Comparison of ENCODE assay signal across 21 cellular contexts in the genomic region with DNA sequence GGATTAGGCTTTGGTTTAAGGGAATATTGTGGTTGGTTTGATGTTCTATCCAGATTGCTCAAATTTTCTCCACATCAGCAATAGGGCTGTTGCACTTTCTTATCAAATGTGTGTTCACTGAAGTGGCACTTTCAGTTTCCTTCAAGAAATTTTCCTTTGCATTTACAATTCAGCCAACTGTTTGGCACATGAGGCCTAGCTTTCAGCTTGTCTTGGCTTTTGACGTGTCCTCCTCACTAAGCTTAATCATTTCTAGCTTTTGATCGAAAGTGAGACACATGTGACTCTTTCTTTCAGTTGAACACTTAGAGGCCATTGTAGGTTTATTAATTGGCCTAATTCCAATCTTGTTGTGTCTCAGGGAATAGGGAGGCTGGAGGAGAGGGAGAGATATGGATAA.
DNase-seq lines count a peak whose midpoint lies in the region; ATAC-seq, FAIRE-seq and TF ChIP-seq lines count a peak whose summit lies in the region.
"Had no signal": no experiment of that assay in that cellular context is flagged by ENCODE, and none has a peak within 500 bp of the region (broad histone marks: within the 10 kb centered on the region; RNA-seq: fewer than 3 reads in every experiment).

No MANE protein-coding gene starts in this region.

- no peak for TF ChIP-seq POLR2A in A549 (IDR thresholded peaks at IDR 0.05; ENCODE audit: low read length)

- FAIRE-seq in A549 (lab: Jason Lieb, UNC): peak; percentile 23

- H3K27ac ChIP-seq in A549: no peak overlapping the region
- H3K27ac ChIP-seq: 22Rv1, HL-60, SK-N-MC, tibial nerve had no signal

- WGBS in A549 (ENCODE audit: missing lambda C conversion rate): 86% methylated on average over 2 of the region's 2 CpGs

- no peak for TF ChIP-seq EP300 in A549 (IDR thresholded peaks at IDR 0.05)

- no peak for DNase-seq in A549 (ENCODE audit: low read depth in 1 of 2, low spot score in 1 of 2)
- DNase-seq in activated CD8-positive, alpha-beta memory T cell treated with anti-CD3 and anti-CD28 coated beads, Interleukin-2, amount 50 U/mL, for 48 hours: no peak
- no peak for DNase-seq in NOMO-1 treated with dmso at 0.1 percent for 144 hours (lab: John Stamatoyannopoulos, UW; ENCODE audit: unreplicated experiment)
- DNase-seq in activated CD4-positive, alpha-beta T cell treated with anti-CD3 and anti-CD28 coated beads, Interleukin-2, amount 50 U/mL, for 1 hour: no peak
- DNase-seq: activated T-cell treated with anti-CD3 and anti-CD28 coated beads, Interleukin-2, amount 50 U/mL, for 24 hours; DMS153; erythroblast; glutamatergic neuron; mammary epithelial cell; naive thymus-derived CD8-positive, alpha-beta T cell; NCI-H524 treated with DMSO at 0.1 percent for 48 hours had no signal

- H3K4me1 ChIP-seq in A549: peaks cover 21% of the 10 kb centered on the region
- H3K4me1 ChIP-seq: tibial nerve had no signal

- H3K4me3 ChIP-seq in A549: no peak overlapping the region
- H3K4me3 ChIP-seq: BLaER1 treated with 17β-estradiol and CSF1 and Interleukin-3, amounts not matched to agents 10 nM and 100 nM; SK-N-MC; smooth muscle cell; tibial nerve had no signal

- ATAC-seq in A549: no peak
- peak; percentile 85 for ATAC-seq in GM18909 (IDR thresholded peaks at IDR 0.05; ENCODE audit: poor library complexity, unreplicated experiment)
- peak; percentile 51 for ATAC-seq in HG02763 (IDR thresholded peaks at IDR 0.05; ENCODE audit: unreplicated experiment)
- ATAC-seq in HG03521 (IDR thresholded peaks at IDR 0.05; ENCODE audit: unreplicated experiment): peak; percentile 53
- ATAC-seq in GM19324 (IDR thresholded peaks at IDR 0.05; ENCODE audit: low FRiP score, unreplicated experiment): no peak
- ATAC-seq: naive thymus-derived CD8-positive, alpha-beta T cell had no signal

- TF ChIP-seq CTCF in A549 (IDR thresholded peaks at IDR 0.05): no peak

- no peak for TF ChIP-seq RAD21 in A549 (conservative IDR thresholded peaks at IDR 0.05 in 1 of 2, IDR thresholded peaks at IDR 0.05 in 1 of 2)

- POLR2A ChIA-PET in A549 (lab: Yijun Ruan, JAX): no interaction called here

- no peak overlapping the region for H3K4me2 ChIP-seq in A549
- H3K4me2 ChIP-seq: smooth muscle cell had no signal

- CTCF ChIA-PET in A549 (lab: Yijun Ruan, JAX): interaction anchor here (1.0 kb wide), 1 partner anchor 12 kb away, joined by 3 read pairs; no protein-coding TSS in a partner anchor

- no peaks in the 10 kb centered on the region for H3K9me3 ChIP-seq in A549
- H3K9me3 ChIP-seq: BLaER1 treated with 17β-estradiol and CSF1 and Interleukin-3, amounts not matched to agents 10 nM and 100 nM; tibial nerve had no signal

TF ChIP-seq in A549, 52 proteins besides CTCF, POLR2A, EP300 and RAD21:
- TF ChIP-seq FOXS1 (CRISPR knock-in tag; IDR thresholded peaks at IDR 0.05) (no peak), CHD2 (IDR thresholded peaks at IDR 0.05; ENCODE audit: low read length, partially characterized antibody) (no peak), RFX5 (IDR thresholded peaks at IDR 0.05) (no peak), TFCP2L1 (CRISPR knock-in tag; IDR thresholded peaks at IDR 0.05) (no peak), HEYL (CRISPR knock-in tag; IDR thresholded peaks at IDR 0.05) (no peak), MAFK (IDR thresholded peaks at IDR 0.05; ENCODE audit: partially characterized antibody) (no peak), ESRRA (IDR thresholded peaks at IDR 0.05; ENCODE audit: borderline replicate concordance, low read length) (no peak), HOXA7 (CRISPR knock-in tag; IDR thresholded peaks at IDR 0.05) (no peak), HOXB13 (CRISPR knock-in tag; IDR thresholded peaks at IDR 0.05; ENCODE audit: low read depth) (no peak), ATOH8 (CRISPR knock-in tag; IDR thresholded peaks at IDR 0.05; ENCODE audit: low read depth) (no peak), CBX8 (IDR thresholded peaks at IDR 0.05) (no peak), CHD4 (IDR thresholded peaks at IDR 0.05; ENCODE audit: borderline replicate concordance) (no peak), KDM5A (IDR thresholded peaks at IDR 0.05) (no peak), ZNF302 (CRISPR knock-in tag; IDR thresholded peaks at IDR 0.05) (no peak), JUN (IDR thresholded peaks at IDR 0.05) (no peak), EHF (CRISPR knock-in tag; IDR thresholded peaks at IDR 0.05) (no peak)
- TF ChIP-seq, protein P1, sequence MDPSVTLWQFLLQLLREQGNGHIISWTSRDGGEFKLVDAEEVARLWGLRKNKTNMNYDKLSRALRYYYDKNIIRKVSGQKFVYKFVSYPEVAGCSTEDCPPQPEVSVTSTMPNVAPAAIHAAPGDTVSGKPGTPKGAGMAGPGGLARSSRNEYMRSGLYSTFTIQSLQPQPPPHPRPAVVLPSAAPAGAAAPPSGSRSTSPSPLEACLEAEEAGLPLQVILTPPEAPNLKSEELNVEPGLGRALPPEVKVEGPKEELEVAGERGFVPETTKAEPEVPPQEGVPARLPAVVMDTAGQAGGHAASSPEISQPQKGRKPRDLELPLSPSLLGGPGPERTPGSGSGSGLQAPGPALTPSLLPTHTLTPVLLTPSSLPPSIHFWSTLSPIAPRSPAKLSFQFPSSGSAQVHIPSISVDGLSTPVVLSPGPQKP (IDR thresholded peaks at IDR 0.05; ENCODE audit: low read depth, low read length): no peak
- TF ChIP-seq, protein P2, sequence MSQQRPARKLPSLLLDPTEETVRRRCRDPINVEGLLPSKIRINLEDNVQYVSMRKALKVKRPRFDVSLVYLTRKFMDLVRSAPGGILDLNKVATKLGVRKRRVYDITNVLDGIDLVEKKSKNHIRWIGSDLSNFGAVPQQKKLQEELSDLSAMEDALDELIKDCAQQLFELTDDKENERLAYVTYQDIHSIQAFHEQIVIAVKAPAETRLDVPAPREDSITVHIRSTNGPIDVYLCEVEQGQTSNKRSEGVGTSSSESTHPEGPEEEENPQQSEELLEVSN (IDR thresholded peaks at IDR 0.05; ENCODE audit: borderline replicate concordance, low read depth): no peak

Comparison
In these comparisons a context has a peak if more than half of its experiments do, and no peak if none do; other contexts are left out.
1. ATAC-seq: peak in GM18909 (single experiment), HG02763 (single experiment) and HG03521 (single experiment); none in A549 (0 of 2) and GM19324 (single experiment).